In genomic region chr1:202014060-202014459, GRCh38 we compare ENCODE assay signal across 29 cellular contexts. TPM values are rescaled to one million over a fixed set of nuclear protein-coding genes. Genes with fewer than 3 reads are reported as not detected.
DNase-seq lines count a peak whose midpoint lies in the region; ATAC-seq and TF ChIP-seq lines count a peak whose summit lies in the region.
"Had no signal": no experiment of that assay in that cellular context is flagged by ENCODE, and none has a peak within 500 bp of the region (broad histone marks: within the 10 kb centered on the region; RNA-seq: fewer than 3 reads in every experiment).

No MANE protein-coding gene starts in this region.

- TF ChIP-seq POLR2A in HCT116 (IDR thresholded peaks at IDR 0.05; ENCODE audit: borderline replicate concordance, extremely low read depth, insufficient read depth, insufficient read length) (no peak), transverse colon (IDR thresholded peaks at IDR 0.05) (no peak), gastroesophageal sphincter (IDR thresholded peaks at IDR 0.05) (no peak)

- H3K36me3 Mint-ChIP-seq in activated CD4-positive, alpha-beta T cell treated with anti-CD3 and anti-CD28 coated beads for 36 hours (ENCODE audit: low read depth) = no peaks in the 10 kb centered on the region
- H3K36me3 Mint-ChIP-seq: activated CD4-positive, alpha-beta memory T cell treated with anti-CD3 and anti-CD28 coated beads for 36 hours; brain; natural killer cell had no signal

- no peaks in the 10 kb centered on the region for H4K20me1 ChIP-seq in HCT116 (ENCODE audit: insufficient read depth)

- no peaks in the 10 kb centered on the region for H3K4me1 Mint-ChIP-seq in activated CD4-positive, alpha-beta T cell treated with anti-CD3 and anti-CD28 coated beads for 36 hours

- in situ Hi-C loops in transverse colon (cut with MboI; ENCODE audit: low pct_ligation_motif_present in 1 of 4, low pct_unique_long_range_greater_than_20kb in 1 of 4, low sequenced_read_pairs in 3 of 4) = loop anchor here in 3 of 4 donors (10.0 kb wide), 1 partner anchor 101 kb away; no protein-coding TSS in a partner anchor

- H3K4me3 ChIP-seq in HCT116 (replicated peaks in 1 of 2; ENCODE audit: low read depth in 1 of 2, low read length in 2 of 2) (no peak overlapping the region), duodenal mucosa (ENCODE audit: low read depth in 1 of 2, low read length in 2 of 2) (peak overlapping the region; percentile 85 to 97), mucosa of descending colon (peak overlapping the region; percentile 81), transverse colon (peak overlapping the region; percentile 5 to 72 (median 54)), right atrium auricular region (no peak overlapping the region), gastroesophageal sphincter (no peak overlapping the region)
- H3K4me3 ChIP-seq: dorsolateral prefrontal cortex, left ventricle myocardium inferior had no signal

- intact Hi-C loops in HCT116 (cut with micrococcal nuclease) = no loop called here
- intact Hi-C loops in mucosa of descending colon (cut with DNase I, micrococcal nuclease) = no loop called here
- intact Hi-C loops in transverse colon (cut with DNase I; ENCODE audit: low total_unique reads) = no loop called here
- intact Hi-C loops in activated CD4-positive, alpha-beta T cell treated with anti-CD3 and anti-CD28 coated beads for 36 hours (cut with DNase I, micrococcal nuclease) = no loop called here

- H3K79me2 ChIP-seq in HCT116 (ENCODE audit: insufficient read depth, low read length) = peaks cover 47% of the 10 kb centered on the region

- POLR2A ChIA-PET in HCT116 (lab: Charles Lee) = interaction anchor here (0.7 to 9.2 kb wide), 5 partner anchors 7 to 100 kb away, joined by 3 to 174 read pairs (median 4); no protein-coding TSS in a partner anchor
- POLR2A ChIA-PET in activated CD4-positive, alpha-beta T cell treated with anti-CD3 and anti-CD28 coated beads for 36 hours (lab: Charles Lee) = no interaction called here

- no peaks in the 10 kb centered on the region for H3K9me3 Mint-ChIP-seq in activated CD4-positive, alpha-beta T cell treated with anti-CD3 and anti-CD28 coated beads for 36 hours (ENCODE audit: low read depth)
- H3K9me3 Mint-ChIP-seq: activated CD4-positive, alpha-beta memory T cell treated with anti-CD3 and anti-CD28 coated beads for 36 hours; activated T-helper 1 cell treated with anti-CD3 and anti-CD28 coated beads, Interleukin-12 subunit alpha, Interleukin-12 subunit beta, Interleukin-2, Interleukin-4 antibody, amounts not matched to agents 30 ng/mL and 10 ng/mL and 1 ng/mL, durations not matched to agents 14 hours and 24 hours and 36 hours; brain; CD8-positive, alpha-beta memory T cell; natural killer cell had no signal

- no peak overlapping the region for H2AFZ ChIP-seq in HCT116 (ENCODE audit: low read depth, low read length, poor library complexity, severe bottlenecking)

- H3K4me3 Mint-ChIP-seq in activated CD4-positive, alpha-beta T cell treated with anti-CD3 and anti-CD28 coated beads for 36 hours = no peak overlapping the region
- H3K4me3 Mint-ChIP-seq: activated CD4-positive, alpha-beta memory T cell treated with anti-CD3 and anti-CD28 coated beads for 36 hours; activated T-helper 1 cell treated with anti-CD3 and anti-CD28 coated beads, Interleukin-12 subunit alpha, Interleukin-12 subunit beta, Interleukin-2, Interleukin-4 antibody, amounts not matched to agents 30 ng/mL and 10 ng/mL and 1 ng/mL, durations not matched to agents 14 hours and 24 hours and 36 hours; CD8-positive, alpha-beta memory T cell; natural killer cell had no signal

- no peaks in the 10 kb centered on the region for H3K9me2 ChIP-seq in HCT116 (ENCODE audit: insufficient read depth)

- WGBS in transverse colon (ENCODE audit: low coverage in 1 of 2), 2 donors = 33 to 80% methylated on average over 2 to 6 of the region's 6 CpGs
- WGBS in gastroesophageal sphincter (ENCODE audit: low coverage in 1 of 2), 2 donors = 97% methylated on average over 4 to 6 of the region's 6 CpGs

- H3K27me3 ChIP-seq in HCT116 (ENCODE audit: insufficient read depth, low read length) = no peaks in the 10 kb centered on the region
- no peaks in the 10 kb centered on the region for H3K27me3 ChIP-seq in duodenal mucosa (ENCODE audit: control insufficient read depth in 1 of 2, insufficient read depth in 2 of 2, low read length in 2 of 2)
- no peaks in the 10 kb centered on the region for H3K27me3 ChIP-seq in transverse colon
- H3K27me3 ChIP-seq in right atrium auricular region = no peaks in the 10 kb centered on the region
- peaks cover 8% of the 10 kb centered on the region for H3K27me3 ChIP-seq in gastroesophageal sphincter
- H3K27me3 ChIP-seq: dorsolateral prefrontal cortex, suprapubic skin, vagina had no signal

- RAD21 ChIA-PET in HCT116 (lab: Charles Lee; ENCODE audit: low non-redundant PET in 1 of 2, low total read pairs in 2 of 2, uncharacterized antibody in 2 of 2, unreplicated experiment in 2 of 2) = no interaction called here

- ATAC-seq in HCT116 (no peak), mucosa of descending colon (no peak), GM21528 (IDR thresholded peaks at IDR 0.05; ENCODE audit: low FRiP score, unreplicated experiment) (no peak), gastroesophageal sphincter (no peak)
- no peak for ATAC-seq in activated CD4-positive, alpha-beta T cell treated with anti-CD3 and anti-CD28 coated beads for 36 hours
- ATAC-seq: activated CD4-positive, CD25-positive, alpha-beta regulatory T cell treated with anti-CD3 and anti-CD28 coated beads, Interleukin-2, amount 50 U/mL, for 24 hours; natural killer cell had no signal

- peaks cover 6 to 31% of the 10 kb centered on the region in 2 experiments for H3K36me3 ChIP-seq in HCT116 (ENCODE audit: control insufficient read depth in 1 of 2, insufficient read depth in 2 of 2, low read length in 2 of 2)
- peaks cover 37 to 47% of the 10 kb centered on the region in 2 donors for H3K36me3 ChIP-seq in duodenal mucosa (ENCODE audit: control insufficient read depth in 1 of 2, insufficient read depth in 2 of 2, low read length in 2 of 2)
- H3K36me3 ChIP-seq in mucosa of descending colon (ENCODE audit: low read depth) = no peaks in the 10 kb centered on the region
- H3K36me3 ChIP-seq in transverse colon = peaks cover 0 to 24% (median 2%) of the 10 kb centered on the region in 4 donors
- no peaks in the 10 kb centered on the region for H3K36me3 ChIP-seq in right atrium auricular region
- H3K36me3 ChIP-seq in gastroesophageal sphincter = peaks cover 0 to 7% of the 10 kb centered on the region in 2 donors
- H3K36me3 ChIP-seq: left ventricle myocardium inferior, vagina had no signal

- CTCF ChIA-PET in HCT116 (lab: Charles Lee) = no interaction called here
- CTCF ChIA-PET in activated CD4-positive, alpha-beta T cell treated with anti-CD3 and anti-CD28 coated beads for 36 hours (lab: Charles Lee) = interaction anchor here (1.2 kb wide), 1 partner anchor 14 kb away, joined by 3 read pairs; no protein-coding TSS in a partner anchor

- TF ChIP-seq CTCF in HCT116 (IDR thresholded peaks at IDR 0.05 in 2 of 3, conservative IDR thresholded peaks at IDR 0.05 in 1 of 3; ENCODE audit: borderline replicate concordance in 1 of 3, insufficient read depth in 1 of 3, low read depth in 2 of 3, low read length in 2 of 3) (no peak), mucosa of descending colon (IDR thresholded peaks at IDR 0.05) (no peak), transverse colon (IDR thresholded peaks at IDR 0.05) (no peak), right atrium auricular region (IDR thresholded peaks at IDR 0.05) (no peak), gastroesophageal sphincter (IDR thresholded peaks at IDR 0.05) (no peak)

- TF ChIP-seq EP300 in transverse colon (IDR thresholded peaks at IDR 0.05; ENCODE audit: low read depth) (no peak), gastroesophageal sphincter (IDR thresholded peaks at IDR 0.05) (no peak)

- no TSS peak for BruUV-seq in HCT116 (replicated peaks; lab: Mats Ljungman, UMichigan)

- H3K4me1 ChIP-seq in HCT116 (ENCODE audit: control insufficient read depth in 1 of 2, insufficient read depth in 2 of 2, low read length in 2 of 2) (peaks cover 69 to 100% of the 10 kb centered on the region in 2 experiments), duodenal mucosa (ENCODE audit: control insufficient read depth in 1 of 2, insufficient read depth in 2 of 2, low read length in 2 of 2) (peaks cover 3 to 37% of the 10 kb centered on the region in 2 donors), mucosa of descending colon (ENCODE audit: low read depth) (peaks cover 8% of the 10 kb centered on the region), transverse colon (peaks cover 0 to 18% (median 10%) of the 10 kb centered on the region in 4 donors), right atrium auricular region (peaks cover 0 to 14% of the 10 kb centered on the region in 2 donors), gastroesophageal sphincter (peaks cover 0 to 6% (median 0%) of the 10 kb centered on the region in 3 donors)

- no peaks in the 10 kb centered on the region for H3K27me3 Mint-ChIP-seq in activated CD4-positive, alpha-beta T cell treated with anti-CD3 and anti-CD28 coated beads for 36 hours

- TF ChIP-seq RAD21 in HCT116 (IDR thresholded peaks at IDR 0.05; ENCODE audit: low read depth) = no peak

- H3K27ac Mint-ChIP-seq in activated CD4-positive, alpha-beta T cell treated with anti-CD3 and anti-CD28 coated beads for 36 hours = no peak overlapping the region
- H3K27ac Mint-ChIP-seq: activated CD4-positive, alpha-beta memory T cell treated with anti-CD3 and anti-CD28 coated beads for 36 hours; activated T-helper 1 cell treated with anti-CD3 and anti-CD28 coated beads, Interleukin-12 subunit alpha, Interleukin-12 subunit beta, Interleukin-2, Interleukin-4 antibody, amounts not matched to agents 30 ng/mL and 10 ng/mL and 1 ng/mL, durations not matched to agents 14 hours and 24 hours and 36 hours; brain; natural killer cell had no signal

- H3K9ac ChIP-seq in HCT116 (ENCODE audit: low read length) (no peak overlapping the region), duodenal mucosa (ENCODE audit: low read depth in 1 of 2, low read length in 2 of 2) (peak overlapping the region; percentile 74 to 100)

- H3K27ac ChIP-seq in HCT116 (ENCODE audit: low read depth, low read length) (peak overlapping the region; percentile 23; the same call in 1 of the 2 replicates), duodenal mucosa (ENCODE audit: low read depth, low read length) (peak overlapping the region; percentile 97), transverse colon (peak overlapping the region; percentile 91 to 94 (median 92)), right atrium auricular region (no peak overlapping the region), gastroesophageal sphincter (no peak overlapping the region)
- H3K27ac ChIP-seq: dorsolateral prefrontal cortex, left ventricle myocardium inferior, suprapubic skin, vagina had no signal

- peak overlapping the region; percentile 99; the same call in 1 of the 2 replicates for H3K4me2 ChIP-seq in HCT116 (ENCODE audit: low read length)

- no peaks in the 10 kb centered on the region for H3K9me3 ChIP-seq in HCT116 (ENCODE audit: control insufficient read depth in 1 of 2, insufficient read depth in 1 of 2, low read depth in 1 of 2, low read length in 2 of 2)
- no peaks in the 10 kb centered on the region for H3K9me3 ChIP-seq in duodenal mucosa (ENCODE audit: control insufficient read depth in 1 of 2, low read length in 2 of 2)
- no peaks in the 10 kb centered on the region for H3K9me3 ChIP-seq in mucosa of descending colon
- H3K9me3 ChIP-seq in transverse colon = no peaks in the 10 kb centered on the region
- no peaks in the 10 kb centered on the region for H3K9me3 ChIP-seq in right atrium auricular region
- no peaks in the 10 kb centered on the region for H3K9me3 ChIP-seq in gastroesophageal sphincter
- H3K9me3 ChIP-seq: left ventricle myocardium inferior, suprapubic skin, vagina had no signal

- DNase-seq in HCT116 (ENCODE audit: low read depth, low spot score) (no peak), mucosa of descending colon (no peak), transverse colon (peak; percentile 32), right atrium auricular region (ENCODE audit: low spot score) (no peak)
- DNase-seq in activated CD4-positive, alpha-beta T cell treated with anti-CD3 and anti-CD28 coated beads for 36 hours = no peak
- DNase-seq: activated CD4-positive, alpha-beta memory T cell treated with anti-CD3 and anti-CD28 coated beads for 36 hours; activated naive CD4-positive, alpha-beta T cell treated with anti-CD3 and anti-CD28 coated beads, Interleukin-2, amount 50 U/mL, for 16 hours; CD8-positive, alpha-beta memory T cell; DMS153; dorsolateral prefrontal cortex; islet precursor cell; Karpas-422; left ventricle myocardium inferior; natural killer cell; NCI-H1417; NCI-H2029 treated with DMSO at 0.1 percent for 48 hours; NCI-H524 treated with DMSO at 0.1 percent for 48 hours; nucleus accumbens; SHP77; stimulated activated naive CD4-positive, alpha-beta T cell; T-helper 2 cell had no signal

RNA-seq across cellular contexts. Expression of gene ELF3, which starts 3.7 kb away (rescaled TPM):
- total RNA-seq in HCT116 (2021; ENCODE audit: unreplicated experiment) (200 TPM), mucosa of descending colon (1,000 to 10,000 TPM in 2 of 3 donors, 100 to 1,000 TPM in 1; 623 to 1,741 (median 1,105) TPM), transverse colon (1,000 to 10,000 TPM in 1 of 4 donors, 100 to 1,000 TPM in 3; 581 to 1,486 (median 902) TPM), right atrium auricular region (1 to 10 TPM in 1 of 2 donors, not detected in 1; 1.7 TPM), gastroesophageal sphincter (10 to 100 TPM in 1 of 4 donors, under 1 TPM in 3; 0.54 to 30.6 (median 0.74) TPM)
- 284 and 412 TPM in 2 replicates for polyA plus RNA-seq in HCT116 (2012)
- under 1 TPM; 0.30 to 0.49 TPM for total RNA-seq in activated CD4-positive, alpha-beta T cell treated with anti-CD3 and anti-CD28 coated beads for 36 hours
- polyA plus RNA-seq: CD8-positive, alpha-beta memory T cell had no signal

RNA-seq across cellular contexts. Expression of gene RNPEP, which starts 31.6 kb away (rescaled TPM):
- total RNA-seq in HCT116 (2021; ENCODE audit: unreplicated experiment) (85.9 TPM), mucosa of descending colon (100 to 1,000 TPM in 2 of 3 donors, 10 to 100 TPM in 1; 71.5 to 151 (median 132) TPM), transverse colon (100 to 1,000 TPM; 118 to 285 (median 184) TPM), right atrium auricular region (10 to 100 TPM; 22.4 to 26.1 TPM), gastroesophageal sphincter (10 to 100 TPM; 23.0 to 40.0 (median 34.7) TPM)
- 57.2 and 67.7 TPM in 2 replicates for polyA plus RNA-seq in HCT116 (2012)
- 10 to 100 TPM; 44.9 to 49.2 TPM for total RNA-seq in activated CD4-positive, alpha-beta T cell treated with anti-CD3 and anti-CD28 coated beads for 36 hours

RNA-seq across cellular contexts. Expression of gene TIMM17A, which starts 58.8 kb away (rescaled TPM):
- total RNA-seq in HCT116 (2021; ENCODE audit: unreplicated experiment) = 100 TPM
- 42.7 and 44.5 TPM in 2 replicates for polyA plus RNA-seq in HCT116 (2012)
- total RNA-seq in mucosa of descending colon = 10 to 100 TPM; 41.1 to 59.5 (median 49.9) TPM
- total RNA-seq in transverse colon = 10 to 100 TPM in 3 of 4 donors, 1 to 10 TPM in 1; 3.0 to 37.0 (median 33.7) TPM
- 10 to 100 TPM; 51.9 to 70.6 TPM for total RNA-seq in activated CD4-positive, alpha-beta T cell treated with anti-CD3 and anti-CD28 coated beads for 36 hours
- 10 to 100 TPM; 42.7 to 59.1 TPM for total RNA-seq in right atrium auricular region
- total RNA-seq in gastroesophageal sphincter = 10 to 100 TPM; 37.8 to 40.9 (median 38.5) TPM

Comparison
In these comparisons a context has a peak if more than half of its experiments do, and no peak if none do; other contexts are left out.
1. H3K27ac ChIP-seq: peak in HCT116 (single experiment), duodenal mucosa (single experiment) and transverse colon (4 of 4); none in right atrium auricular region (0 of 2) and gastroesophageal sphincter (0 of 4).
2. H3K4me3 ChIP-seq: peak in duodenal mucosa (2 of 2), mucosa of descending colon (single experiment) and transverse colon (4 of 4); none in HCT116 (0 of 2), right atrium auricular region (0 of 2) and gastroesophageal sphincter (0 of 2).